15 cellular contexts compared by ENCODE assay signal in the genomic region with DNA sequence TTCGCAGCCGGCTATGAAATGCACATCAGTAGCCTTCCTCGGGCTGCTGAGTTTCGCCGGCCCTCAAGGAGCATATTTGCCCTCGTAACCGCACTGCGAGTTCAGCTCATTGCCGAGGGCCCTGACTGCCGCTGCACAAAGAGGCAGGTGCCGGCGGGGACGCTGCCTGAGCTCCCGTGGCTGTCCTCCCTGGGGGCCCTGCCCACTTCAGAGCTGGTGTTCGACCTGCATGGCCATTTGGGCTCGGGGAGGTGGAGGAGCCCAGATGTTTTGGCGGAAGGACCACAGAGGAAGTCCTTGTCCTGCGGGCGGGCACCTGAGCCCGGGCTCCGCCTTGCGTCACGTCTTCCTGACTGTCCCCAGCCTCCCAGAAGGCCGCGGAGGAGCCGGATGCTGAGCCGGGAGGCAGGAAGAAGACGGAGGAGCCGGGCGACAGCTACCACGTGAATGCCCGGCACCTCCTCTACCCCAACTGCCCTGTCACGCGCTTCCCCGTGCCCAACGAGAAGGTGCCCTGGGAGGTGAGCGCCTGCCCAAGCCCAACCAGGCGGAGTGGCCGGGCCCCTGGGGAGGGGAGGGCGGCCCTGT. TPM values are rescaled to one million over a fixed set of nuclear protein-coding genes. Genes with fewer than 3 reads are reported as not detected.
DNase-seq lines count a peak whose midpoint lies in the region; ATAC-seq and TF ChIP-seq lines count a peak whose summit lies in the region.
"Had no signal": no experiment of that assay in that cellular context is flagged by ENCODE, and none has a peak within 500 bp of the region (broad histone marks: within the 10 kb centered on the region; RNA-seq: fewer than 3 reads in every experiment).

No MANE protein-coding gene starts in this region.

- H3K9me3 Mint-ChIP-seq in activated naive CD4-positive, alpha-beta T cell treated with anti-CD3 and anti-CD28 coated beads, Interleukin-2, amount 10 ng/mL, durations not matched to agents 7 days and 5 days: peaks cover 13% of the 10 kb centered on the region

- no peak overlapping the region for H3K27ac Mint-ChIP-seq in activated naive CD4-positive, alpha-beta T cell treated with anti-CD3 and anti-CD28 coated beads, Interleukin-2, amount 10 ng/mL, durations not matched to agents 7 days and 5 days
- H3K27ac Mint-ChIP-seq: activated T-cell treated with anti-CD3 and anti-CD28 coated beads, Interleukin-2, amount 50 U/mL, for 72 hours; brain had no signal

- no peak for TF ChIP-seq RAD21 in SK-N-SH (IDR thresholded peaks at IDR 0.05; ENCODE audit: low read length)

- peaks cover 21% of the 10 kb centered on the region for H3K36me3 Mint-ChIP-seq in activated naive CD4-positive, alpha-beta T cell treated with anti-CD3 and anti-CD28 coated beads, Interleukin-2, amount 10 ng/mL, durations not matched to agents 7 days and 5 days
- H3K36me3 Mint-ChIP-seq: brain had no signal

- H3F3A ChIP-seq in SK-N-SH (replicated peaks; ENCODE audit: insufficient read depth): peaks cover 10% of the 10 kb centered on the region

- no peaks in the 10 kb centered on the region for H3K9me2 ChIP-seq in SK-N-SH

- H2AFZ ChIP-seq in SK-N-SH (ENCODE audit: low read depth): no peak overlapping the region
- H2AFZ ChIP-seq: hepatocyte had no signal

- H3K36me3 ChIP-seq in iPS-15b (ENCODE audit: control insufficient read depth, insufficient read depth, low read length) (no peaks in the 10 kb centered on the region), SK-N-SH (replicated peaks in 1 of 2; ENCODE audit: control insufficient read depth in 1 of 2, insufficient read depth in 2 of 2, low read length in 1 of 2) (no peaks in the 10 kb centered on the region)
- H3K36me3 ChIP-seq: tibial artery had no signal

- H3K27me3 ChIP-seq in iPS-15b (ENCODE audit: control insufficient read depth, insufficient read depth, low read length): no peaks in the 10 kb centered on the region
- no peaks in the 10 kb centered on the region for H3K27me3 ChIP-seq in SK-N-SH (ENCODE audit: insufficient read depth)
- H3K27me3 ChIP-seq: hepatocyte had no signal

- DNase-seq in activated naive CD4-positive, alpha-beta T cell treated with anti-CD3 and anti-CD28 coated beads, Interleukin-2, amount 10 ng/mL, durations not matched to agents 7 days and 5 days: peak; percentile 18
- DNase-seq in activated naive CD4-positive, alpha-beta T cell treated with Interleukin-2 at 50 U/mL for 16 hours: no peak
- DNase-seq in SHP77 (lab: John Stamatoyannopoulos, UW) (peak; percentile 51 to 76), ureter (ENCODE audit: low spot score) (peak; percentile 40), nucleus accumbens (lab: John Stamatoyannopoulos, UW) (no peak), SK-N-SH (no peak)
- DNase-seq: activated T-cell treated with anti-CD3 and anti-CD28 coated beads, Interleukin-2, amount 50 U/mL, for 72 hours; KBM-7; midbrain had no signal

- no peak overlapping the region for H3K4me3 Mint-ChIP-seq in activated naive CD4-positive, alpha-beta T cell treated with anti-CD3 and anti-CD28 coated beads, Interleukin-2, amount 10 ng/mL, durations not matched to agents 7 days and 5 days
- H3K4me3 Mint-ChIP-seq: activated T-cell treated with anti-CD3 and anti-CD28 coated beads, Interleukin-2, amount 50 U/mL, for 72 hours; brain had no signal

- no peaks in the 10 kb centered on the region for H4K20me1 ChIP-seq in SK-N-SH (ENCODE audit: insufficient read depth)

- TF ChIP-seq EP300 in SK-N-SH (IDR thresholded peaks at IDR 0.05; ENCODE audit: borderline replicate concordance in 1 of 2, low read depth in 1 of 2, low read length in 1 of 2): no peak

- H3K4me1 Mint-ChIP-seq in activated naive CD4-positive, alpha-beta T cell treated with anti-CD3 and anti-CD28 coated beads, Interleukin-2, amount 10 ng/mL, durations not matched to agents 7 days and 5 days: no peaks in the 10 kb centered on the region
- H3K4me1 Mint-ChIP-seq: brain had no signal

- H3K9me3 ChIP-seq in iPS-15b (ENCODE audit: control insufficient read depth, insufficient read depth, low read length): no peaks in the 10 kb centered on the region
- H3K9me3 ChIP-seq in SK-N-SH: peaks cover 9% of the 10 kb centered on the region

- H3K27me3 Mint-ChIP-seq in activated naive CD4-positive, alpha-beta T cell treated with anti-CD3 and anti-CD28 coated beads, Interleukin-2, amount 10 ng/mL, durations not matched to agents 7 days and 5 days: no peaks in the 10 kb centered on the region

- no peak for ATAC-seq in GM21717 (IDR thresholded peaks at IDR 0.05; ENCODE audit: unreplicated experiment)

- CTCF ChIA-PET in activated naive CD4-positive, alpha-beta T cell treated with anti-CD3 and anti-CD28 coated beads, Interleukin-2, amount 10 ng/mL, durations not matched to agents 7 days and 5 days (lab: Charles Lee): no interaction called here
- CTCF ChIA-PET in SK-N-SH (lab: Yijun Ruan, JAX): interaction anchor here (0.7 to 1.0 kb wide), 2 partner anchors 31 to 128 kb away, joined by 3 read pairs; no protein-coding TSS in a partner anchor

- no peak overlapping the region for H3K27ac ChIP-seq in SK-N-SH (ENCODE audit: low read depth in 2 of 2, low read length in 1 of 2)
- H3K27ac ChIP-seq: epithelial cell of prostate, hepatocyte, tibial artery had no signal

- no peaks in the 10 kb centered on the region for H3K4me1 ChIP-seq in iPS-15b (ENCODE audit: control insufficient read depth, insufficient read depth, low read length)
- H3K4me1 ChIP-seq in SK-N-SH (ENCODE audit: control insufficient read depth in 1 of 2, insufficient read depth in 2 of 2, low read depth in 1 of 2, low read length in 1 of 2): peaks cover 0 to 3% of the 10 kb centered on the region in 2 experiments; a peak in 1 of 4 replicates
- H3K4me1 ChIP-seq: tibial artery had no signal

- no peak overlapping the region for H3K4me2 ChIP-seq in SK-N-SH
- H3K4me2 ChIP-seq: hepatocyte had no signal

- POLR2A ChIA-PET in SK-N-SH (lab: Yijun Ruan, JAX): no interaction called here

- H3K9ac ChIP-seq in iPS-15b (ENCODE audit: low read depth, low read length) (peak overlapping the region; percentile 12), SK-N-SH (no peak overlapping the region)

- no peaks in the 10 kb centered on the region for H3K79me2 ChIP-seq in SK-N-SH (ENCODE audit: insufficient read depth)
- H3K79me2 ChIP-seq: hepatocyte had no signal

- H3K4me3 ChIP-seq in iPS-15b (ENCODE audit: low read depth, low read length): no peak overlapping the region
- no peak overlapping the region for H3K4me3 ChIP-seq in SK-N-SH (ENCODE audit: low read depth in 2 of 2, low read length in 1 of 2)
- H3K4me3 ChIP-seq: hepatocyte, tibial artery had no signal

- no peak for TF ChIP-seq CTCF in SK-N-SH (IDR thresholded peaks at IDR 0.05)

- WGBS in SK-N-SH (ENCODE audit: low lambda C conversion rate): 45% methylated on average over 14 of the region's 40 CpGs

TF ChIP-seq in SK-N-SH, 30 proteins besides CTCF, POLR2A, EP300 and RAD21 (continues in another document):
- TF ChIP-seq, protein P1, sequence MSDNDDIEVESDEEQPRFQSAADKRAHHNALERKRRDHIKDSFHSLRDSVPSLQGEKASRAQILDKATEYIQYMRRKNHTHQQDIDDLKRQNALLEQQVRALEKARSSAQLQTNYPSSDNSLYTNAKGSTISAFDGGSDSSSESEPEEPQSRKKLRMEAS (IDR thresholded peaks at IDR 0.05; ENCODE audit: low read depth): no peak
- TF ChIP-seq SMC3 (IDR thresholded peaks at IDR 0.05; ENCODE audit: low read depth, low read length): no peak
- no peak for TF ChIP-seq JUND (IDR thresholded peaks at IDR 0.05)
- TF ChIP-seq FOXJ3 (CRISPR knock-in tag; IDR thresholded peaks at IDR 0.05): no peak
- TF ChIP-seq POLR2AphosphoS5 (IDR thresholded peaks at IDR 0.05; ENCODE audit: low read depth, low read length): no peak
- TF ChIP-seq, protein P2, sequence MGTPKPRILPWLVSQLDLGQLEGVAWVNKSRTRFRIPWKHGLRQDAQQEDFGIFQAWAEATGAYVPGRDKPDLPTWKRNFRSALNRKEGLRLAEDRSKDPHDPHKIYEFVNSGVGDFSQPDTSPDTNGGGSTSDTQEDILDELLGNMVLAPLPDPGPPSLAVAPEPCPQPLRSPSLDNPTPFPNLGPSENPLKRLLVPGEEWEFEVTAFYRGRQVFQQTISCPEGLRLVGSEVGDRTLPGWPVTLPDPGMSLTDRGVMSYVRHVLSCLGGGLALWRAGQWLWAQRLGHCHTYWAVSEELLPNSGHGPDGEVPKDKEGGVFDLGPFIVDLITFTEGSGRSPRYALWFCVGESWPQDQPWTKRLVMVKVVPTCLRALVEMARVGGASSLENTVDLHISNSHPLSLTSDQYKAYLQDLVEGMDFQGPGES (IDR thresholded peaks at IDR 0.05; ENCODE audit: low read depth, low read length): no peak
- TF ChIP-seq EZH2phosphoT487 (IDR thresholded peaks at IDR 0.05; ENCODE audit: borderline replicate concordance, low read depth): no peak
- TF ChIP-seq, protein P3, sequence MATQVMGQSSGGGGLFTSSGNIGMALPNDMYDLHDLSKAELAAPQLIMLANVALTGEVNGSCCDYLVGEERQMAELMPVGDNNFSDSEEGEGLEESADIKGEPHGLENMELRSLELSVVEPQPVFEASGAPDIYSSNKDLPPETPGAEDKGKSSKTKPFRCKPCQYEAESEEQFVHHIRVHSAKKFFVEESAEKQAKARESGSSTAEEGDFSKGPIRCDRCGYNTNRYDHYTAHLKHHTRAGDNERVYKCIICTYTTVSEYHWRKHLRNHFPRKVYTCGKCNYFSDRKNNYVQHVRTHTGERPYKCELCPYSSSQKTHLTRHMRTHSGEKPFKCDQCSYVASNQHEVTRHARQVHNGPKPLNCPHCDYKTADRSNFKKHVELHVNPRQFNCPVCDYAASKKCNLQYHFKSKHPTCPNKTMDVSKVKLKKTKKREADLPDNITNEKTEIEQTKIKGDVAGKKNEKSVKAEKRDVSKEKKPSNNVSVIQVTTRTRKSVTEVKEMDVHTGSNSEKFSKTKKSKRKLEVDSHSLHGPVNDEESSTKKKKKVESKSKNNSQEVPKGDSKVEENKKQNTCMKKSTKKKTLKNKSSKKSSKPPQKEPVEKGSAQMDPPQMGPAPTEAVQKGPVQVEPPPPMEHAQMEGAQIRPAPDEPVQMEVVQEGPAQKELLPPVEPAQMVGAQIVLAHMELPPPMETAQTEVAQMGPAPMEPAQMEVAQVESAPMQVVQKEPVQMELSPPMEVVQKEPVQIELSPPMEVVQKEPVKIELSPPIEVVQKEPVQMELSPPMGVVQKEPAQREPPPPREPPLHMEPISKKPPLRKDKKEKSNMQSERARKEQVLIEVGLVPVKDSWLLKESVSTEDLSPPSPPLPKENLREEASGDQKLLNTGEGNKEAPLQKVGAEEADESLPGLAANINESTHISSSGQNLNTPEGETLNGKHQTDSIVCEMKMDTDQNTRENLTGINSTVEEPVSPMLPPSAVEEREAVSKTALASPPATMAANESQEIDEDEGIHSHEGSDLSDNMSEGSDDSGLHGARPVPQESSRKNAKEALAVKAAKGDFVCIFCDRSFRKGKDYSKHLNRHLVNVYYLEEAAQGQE (IDR thresholded peaks at IDR 0.05; ENCODE audit: low read depth, low read length): no peak
- no peak for TF ChIP-seq NFIC (IDR thresholded peaks at IDR 0.05; ENCODE audit: borderline replicate concordance)

RNA-seq across cellular contexts. Expression of a gene that starts 29.9 kb away (rescaled TPM):
- 3.8 TPM for total RNA-seq in ureter
- polyA plus RNA-seq in SK-N-SH (2012; rRNA removed): 1.9 and 2.3 TPM in 2 replicates
- 0.91 and 1.5 TPM in 2 replicates for polyA plus RNA-seq in SK-N-SH (2012; cell fraction: cytosol; rRNA removed)
- 1.5 and 1.9 TPM in 2 replicates for polyA plus RNA-seq in SK-N-SH (2012; cell fraction: nucleus; rRNA removed)

Comparison
In these comparisons a context has a peak if more than half of its experiments do, and no peak if none do; other contexts are left out.
1. DNase-seq: peak in activated naive CD4-positive, alpha-beta T cell treated with anti-CD3 and anti-CD28 coated beads, Interleukin-2, amount 10 ng/mL, durations not matched to agents 7 days and 5 days (single experiment), SHP77 (2 of 2) and ureter (single experiment); none in activated naive CD4-positive, alpha-beta T cell treated with Interleukin-2 at 50 U/mL for 16 hours (single experiment), nucleus accumbens (0 of 56) and SK-N-SH (single experiment).